ENCODE assay signal across 14 cellular contexts in the genomic region with DNA sequence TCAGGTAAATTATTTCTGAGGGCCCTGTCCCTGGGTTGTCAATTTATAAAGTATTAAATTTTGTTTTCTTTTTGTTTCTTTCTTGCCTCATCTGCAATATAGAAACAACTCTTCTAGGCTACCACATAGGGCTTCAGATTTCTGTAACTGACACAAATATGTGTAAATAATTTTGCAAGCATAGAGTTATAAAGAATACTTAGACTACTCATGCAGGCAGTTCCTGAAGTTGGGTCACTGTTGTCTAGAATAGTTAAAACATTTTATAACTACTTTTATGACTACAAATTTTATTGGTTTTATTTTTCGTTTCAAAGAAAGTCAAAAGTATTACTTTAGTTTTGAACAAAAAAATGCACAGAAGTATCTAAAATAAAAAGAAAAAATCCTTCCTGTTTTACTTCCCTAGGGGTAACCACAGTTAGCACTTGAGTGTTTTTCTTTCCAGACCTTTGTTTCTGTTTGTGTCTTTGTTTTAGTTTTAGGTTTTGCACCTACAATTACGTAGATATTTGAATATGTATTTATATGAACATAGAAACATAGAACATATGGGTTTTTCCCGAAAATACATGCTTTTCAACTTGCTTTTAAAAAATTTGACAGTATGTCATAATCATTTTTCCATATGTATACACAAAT. TPM values are rescaled to one million over a fixed set of nuclear protein-coding genes. Genes with fewer than 3 reads are reported as not detected.
DNase-seq lines count a peak whose midpoint lies in the region; ATAC-seq, FAIRE-seq and TF ChIP-seq lines count a peak whose summit lies in the region.
"Had no signal": no experiment of that assay in that cellular context is flagged by ENCODE, and none has a peak within 500 bp of the region (broad histone marks: within the 10 kb centered on the region; RNA-seq: fewer than 3 reads in every experiment).

No MANE protein-coding gene starts in this region.

- no peak overlapping the region for H3K4me3 ChIP-seq in GM12878
- H3K4me3 ChIP-seq in aorta (ENCODE audit: low read length in 2 of 2) = no peak overlapping the region
- H3K4me3 ChIP-seq: neural progenitor cell had no signal

- no peak for TF ChIP-seq CTCF in GM12878 (IDR thresholded peaks at IDR 0.05 in 2 of 3, conservative IDR thresholded peaks at IDR 0.05 in 1 of 3; ENCODE audit: control insufficient read depth in 2 of 3, extremely low read depth in 1 of 3, insufficient read depth in 1 of 3, low read depth in 3 of 3, low read length in 3 of 3)

- H3K4me1 ChIP-seq in GM12878 (ENCODE audit: control insufficient read depth, insufficient read depth, low read length) (peaks cover 6% of the 10 kb centered on the region; the same call in 1 of the 2 replicates), aorta (ENCODE audit: control insufficient read depth in 1 of 2, insufficient read depth in 2 of 2, low read length in 2 of 2) (no peaks in the 10 kb centered on the region)
- H3K4me1 ChIP-seq: neural progenitor cell had no signal

- RAD21 ChIA-PET in GM12878 (lab: Charles Lee; ENCODE audit: unreplicated experiment) = interaction anchor here (1.1 kb wide), 1 partner anchor 12 kb away, joined by 3 read pairs; no protein-coding TSS in a partner anchor

- peak; percentile 54 for ATAC-seq in GM18502 (IDR thresholded peaks at IDR 0.05; ENCODE audit: poor library complexity, unreplicated experiment)
- peak; percentile 52 for ATAC-seq in GM21360 (IDR thresholded peaks at IDR 0.05; ENCODE audit: unreplicated experiment)
- peak; percentile 50 for ATAC-seq in HG03521 (IDR thresholded peaks at IDR 0.05; ENCODE audit: unreplicated experiment)
- ATAC-seq in GM12878 = peak; percentile 72
- no peak for ATAC-seq in GM21447 (IDR thresholded peaks at IDR 0.05; ENCODE audit: unreplicated experiment)
- no peak for ATAC-seq in aorta (ENCODE audit: low FRiP score)
- ATAC-seq: left lobe of liver, Panc1 had no signal

- FAIRE-seq in GM12878 (lab: Jason Lieb, UNC) = no peak

- in situ Hi-C loops in GM12878 (cut with MboI) = no loop called here

- intact Hi-C loops in GM12878 (cut with micrococcal nuclease; ENCODE audit: unreplicated experiment) (no loop called here), aorta (cut with DNase I) (no loop called here)

- POLR2A ChIA-PET in GM12878 (lab: Charles Lee) = interaction anchor here (0.5 kb wide), 1 partner anchor 75 kb away, joined by 3 read pairs; no protein-coding TSS in a partner anchor

- WGBS in GM12878 (ENCODE audit: insufficient coverage, insufficient replicate concordance, low lambda C conversion rate, missing lambda C conversion rate) = 19% methylated on average over 3 of the region's 3 CpGs
- WGBS in aorta, 2 donors = 67 to 79% methylated on average over 3 of the region's 3 CpGs

- no peak for TF ChIP-seq RAD21 in GM12878 (IDR thresholded peaks at IDR 0.05; ENCODE audit: insufficient read depth, low read depth, low read length)

- H3K9ac ChIP-seq in GM12878 (ENCODE audit: control insufficient read depth, insufficient read depth, low read length) = no peak overlapping the region
- H3K9ac ChIP-seq: neural progenitor cell had no signal

- H3K27ac ChIP-seq in GM12878 (ENCODE audit: control insufficient read depth, insufficient read depth) (no peak overlapping the region), aorta (ENCODE audit: low read depth in 1 of 2, low read length in 2 of 2) (no peak overlapping the region)
- H3K27ac ChIP-seq: neural progenitor cell had no signal

- no peaks in the 10 kb centered on the region for H3K79me2 ChIP-seq in GM12878 (ENCODE audit: control insufficient read depth, insufficient read depth, low read length)

- SMC1A ChIA-PET in GM12878 (lab: Charles Lee; ENCODE audit: uncharacterized antibody, unreplicated experiment) = interaction anchor here (0.7 to 2.9 kb wide), 5 partner anchors 12 to 148 kb away, joined by 3 to 20 read pairs (median 3); a partner anchor contains a TSS

- H3K36me3 ChIP-seq in GM12878 (ENCODE audit: control insufficient read depth in 2 of 2, insufficient read depth in 2 of 2, low read length in 1 of 2) = no peaks in the 10 kb centered on the region
- H3K36me3 ChIP-seq in aorta (ENCODE audit: control insufficient read depth in 1 of 2, insufficient read depth in 2 of 2, low read length in 1 of 2) = no peaks in the 10 kb centered on the region
- H3K36me3 ChIP-seq: neural progenitor cell had no signal

- no peaks in the 10 kb centered on the region for H4K20me1 ChIP-seq in GM12878 (ENCODE audit: control insufficient read depth, insufficient read depth)

- H2AFZ ChIP-seq in GM12878 (ENCODE audit: control insufficient read depth, low read depth, low read length) = no peak overlapping the region
- H2AFZ ChIP-seq: neural progenitor cell had no signal

- H3K27me3 ChIP-seq in GM12878 (replicated peaks in 1 of 2; ENCODE audit: control insufficient read depth in 2 of 2, insufficient read depth in 2 of 2, low read length in 1 of 2) (no peaks in the 10 kb centered on the region), aorta (ENCODE audit: control insufficient read depth in 1 of 2, insufficient read depth in 2 of 2, low read length in 1 of 2) (no peaks in the 10 kb centered on the region)
- H3K27me3 ChIP-seq: neural progenitor cell had no signal

- H3K4me2 ChIP-seq in GM12878 (ENCODE audit: control insufficient read depth, insufficient read depth) = no peak overlapping the region
- H3K4me2 ChIP-seq: neural progenitor cell had no signal

- CTCF ChIA-PET in GM12878 (lab: Yijun Ruan, JAX) = no interaction called here

- no peak for DNase-seq in GM12878 (ENCODE audit: low read depth, low spot score)
- no peak for DNase-seq in DMS114 treated with DMSO at 0.1 percent for 48 hours (lab: John Stamatoyannopoulos, UW; ENCODE audit: unreplicated experiment)
- no peak for DNase-seq in stimulated activated CD8-positive, alpha-beta memory T cell treated with anti-CD3 and anti-CD28 coated beads, Interleukin-4, amount 100 ng/mL, for 48 hours
- DNase-seq in aorta = no peak
- DNase-seq: HCEC 1CT, hippocampal formation, trophoblast cell had no signal

- no peak for TF ChIP-seq POLR2A in GM12878 (IDR thresholded peaks at IDR 0.05; ENCODE audit: low read depth, low read length)

- TF ChIP-seq EP300 in GM12878 (IDR thresholded peaks at IDR 0.05; ENCODE audit: borderline replicate concordance in 1 of 2, control insufficient read depth in 1 of 2, low read depth in 2 of 2, low read length in 2 of 2) = peak; percentile 25 to 53; a peak in 1 of 4 replicates

- BruUV-seq in GM12878 (replicated peaks; lab: Mats Ljungman, UMichigan) = no TSS peak

- H3K9me3 ChIP-seq in GM12878 (replicated peaks; ENCODE audit: control insufficient read depth, insufficient read depth, low read length) (no peaks in the 10 kb centered on the region), aorta (ENCODE audit: control insufficient read depth, low read length) (no peaks in the 10 kb centered on the region)

TF ChIP-seq in GM12878, 131 proteins besides CTCF, POLR2A, EP300 and RAD21 (continues in another document):
- TF ChIP-seq POU2F2 (IDR thresholded peaks at IDR 0.05; ENCODE audit: borderline replicate concordance, low read depth, low read length) (no peak), JUND (IDR thresholded peaks at IDR 0.05; ENCODE audit: low read depth, low read length) (no peak), NR2F1 (conservative IDR thresholded peaks at IDR 0.05) (no peak), IKZF1 (conservative IDR thresholded peaks at IDR 0.05) (no peak), BCL11A (IDR thresholded peaks at IDR 0.05; ENCODE audit: low read depth, low read length) (no peak), BACH1 (IDR thresholded peaks at IDR 0.05; ENCODE audit: borderline replicate concordance) (no peak), RAD51 (IDR thresholded peaks at IDR 0.05) (no peak), SREBF2 (IDR thresholded peaks at IDR 0.05; ENCODE audit: low read length) (no peak), IKZF2 (IDR thresholded peaks at IDR 0.05) (peak; percentile 53 to 64; a peak in 2 of 4 replicates), MTA2 (IDR thresholded peaks at IDR 0.05; ENCODE audit: low read depth) (peak; percentile 28; the same call in 1 of the 2 replicates)
- TF ChIP-seq, protein P1, sequence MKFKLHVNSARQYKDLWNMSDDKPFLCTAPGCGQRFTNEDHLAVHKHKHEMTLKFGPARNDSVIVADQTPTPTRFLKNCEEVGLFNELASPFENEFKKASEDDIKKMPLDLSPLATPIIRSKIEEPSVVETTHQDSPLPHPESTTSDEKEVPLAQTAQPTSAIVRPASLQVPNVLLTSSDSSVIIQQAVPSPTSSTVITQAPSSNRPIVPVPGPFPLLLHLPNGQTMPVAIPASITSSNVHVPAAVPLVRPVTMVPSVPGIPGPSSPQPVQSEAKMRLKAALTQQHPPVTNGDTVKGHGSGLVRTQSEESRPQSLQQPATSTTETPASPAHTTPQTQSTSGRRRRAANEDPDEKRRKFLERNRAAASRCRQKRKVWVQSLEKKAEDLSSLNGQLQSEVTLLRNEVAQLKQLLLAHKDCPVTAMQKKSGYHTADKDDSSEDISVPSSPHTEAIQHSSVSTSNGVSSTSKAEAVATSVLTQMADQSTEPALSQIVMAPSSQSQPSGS (IDR thresholded peaks at IDR 0.05; ENCODE audit: low read length) = no peak

RNA-seq across cellular contexts. Expression of a gene that starts 12.4 kb away (rescaled TPM):
- 122 and 125 TPM in 2 replicates for total RNA-seq in GM12878 (2013; cell fraction: nucleolus; rRNA removed)
- total RNA-seq in GM12878 (2014; rRNA removed) (90.4 and 104 TPM in 2 replicates), GM12878 (2014; rRNA removed; fragmentation: Illumina TruSeq; extraction: Trizol) (220 and 240 TPM in 2 replicates), GM12878 (2021) (124 and 146 TPM in 2 replicates), aorta (100 to 1,000 TPM; 106 to 116 TPM)
- 60.0 TPM for polyA plus RNA-seq in GM12878 (2011; ENCODE audit: low read depth)
- polyA plus RNA-seq in GM12878 (2011; rRNA removed) (667 and 744 TPM in 2 replicates), GM12878 (2014; fragmentation: Illumina TruSeq; extraction: Trizol) (152 and 245 TPM in 2 replicates), GM12878 (2014; fragmentation: Nextera tagmentation; extraction: Ambion mirVana) (10 to 100 TPM; 35.1 to 48.8 TPM), GM12878 (2014; rRNA removed) (62.9 and 73.9 TPM in 2 replicates), GM12878 (2016; fragmentation: Nextera tagmentation; extraction: Ambion mirVana) (100 to 1,000 TPM; 122 to 124 TPM), aorta (10 to 100 TPM; 42.1 to 52.5 TPM)
- 89.5 and 235 TPM in 2 replicates for polyA plus RNA-seq in GM12878 (2011; cell fraction: cytosol; rRNA removed)
- 48.4 and 94.5 TPM in 2 replicates for polyA plus RNA-seq in GM12878 (2011; cell fraction: nucleus; rRNA removed)
- polyA plus RNA-seq in GM12878 (2012) = 77.6 and 83.1 TPM in 2 replicates
- 234 and 661 TPM in 2 replicates for polyA minus RNA-seq in GM12878 (2011; rRNA and poly(A)+ RNA removed)
- polyA minus RNA-seq in GM12878 (2011; cell fraction: cytosol; rRNA and poly(A)+ RNA removed) = 119 and 168 TPM in 2 replicates
- 56.7 and 58.8 TPM in 2 replicates for polyA minus RNA-seq in GM12878 (2011; cell fraction: nucleus; rRNA and poly(A)+ RNA removed)

Comparison
In these comparisons a context has a peak if more than half of its experiments do, and no peak if none do; other contexts are left out.
1. ATAC-seq: peak in GM18502 (single experiment), GM21360 (single experiment), HG03521 (single experiment) and GM12878 (single experiment); none in GM21447 (single experiment) and aorta (single experiment).